In the genomic region with DNA sequence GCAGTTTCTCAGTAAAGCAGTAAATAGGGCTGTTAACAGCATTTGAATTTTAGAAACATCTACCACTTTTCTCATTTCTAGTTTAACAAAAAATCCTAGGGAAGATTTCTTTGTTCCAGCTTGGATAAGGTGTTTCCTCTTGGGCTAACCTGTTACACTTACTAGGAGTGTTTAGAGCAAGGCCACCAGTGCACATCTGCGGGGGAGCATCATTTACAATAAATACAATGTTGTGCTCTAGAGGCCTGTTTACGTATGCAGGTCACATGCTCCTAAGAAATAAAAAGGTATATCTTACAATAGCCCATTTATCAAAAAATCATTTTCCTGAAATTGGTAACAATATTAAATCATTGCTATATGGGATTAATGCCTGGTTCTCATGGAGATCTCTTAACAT, we compare ENCODE assay signal across 2 cellular contexts.
TF ChIP-seq lines count a peak whose summit lies in the region.

No MANE protein-coding gene starts in this region.

TF ChIP-seq in GM23338, 12 proteins besides CTCF, POLR2A, EP300 and RAD21:
- TF ChIP-seq CREB1 (CRISPR knock-in tag; IDR thresholded peaks at IDR 0.05; ENCODE audit: low read depth), result no peak
- TF ChIP-seq POLR2AphosphoS5 (IDR thresholded peaks at IDR 0.05; ENCODE audit: low read depth), result no peak
- TF ChIP-seq, protein P1, sequence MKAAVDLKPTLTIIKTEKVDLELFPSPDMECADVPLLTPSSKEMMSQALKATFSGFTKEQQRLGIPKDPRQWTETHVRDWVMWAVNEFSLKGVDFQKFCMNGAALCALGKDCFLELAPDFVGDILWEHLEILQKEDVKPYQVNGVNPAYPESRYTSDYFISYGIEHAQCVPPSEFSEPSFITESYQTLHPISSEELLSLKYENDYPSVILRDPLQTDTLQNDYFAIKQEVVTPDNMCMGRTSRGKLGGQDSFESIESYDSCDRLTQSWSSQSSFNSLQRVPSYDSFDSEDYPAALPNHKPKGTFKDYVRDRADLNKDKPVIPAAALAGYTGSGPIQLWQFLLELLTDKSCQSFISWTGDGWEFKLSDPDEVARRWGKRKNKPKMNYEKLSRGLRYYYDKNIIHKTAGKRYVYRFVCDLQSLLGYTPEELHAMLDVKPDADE (IDR thresholded peaks at IDR 0.05), result no peak
TF ChIP-seq in GM23338: peak in this region for 0.

TF ChIP-seq in K562, 482 proteins besides CTCF, POLR2A, EP300 and RAD21:
- TF ChIP-seq, protein P2, sequence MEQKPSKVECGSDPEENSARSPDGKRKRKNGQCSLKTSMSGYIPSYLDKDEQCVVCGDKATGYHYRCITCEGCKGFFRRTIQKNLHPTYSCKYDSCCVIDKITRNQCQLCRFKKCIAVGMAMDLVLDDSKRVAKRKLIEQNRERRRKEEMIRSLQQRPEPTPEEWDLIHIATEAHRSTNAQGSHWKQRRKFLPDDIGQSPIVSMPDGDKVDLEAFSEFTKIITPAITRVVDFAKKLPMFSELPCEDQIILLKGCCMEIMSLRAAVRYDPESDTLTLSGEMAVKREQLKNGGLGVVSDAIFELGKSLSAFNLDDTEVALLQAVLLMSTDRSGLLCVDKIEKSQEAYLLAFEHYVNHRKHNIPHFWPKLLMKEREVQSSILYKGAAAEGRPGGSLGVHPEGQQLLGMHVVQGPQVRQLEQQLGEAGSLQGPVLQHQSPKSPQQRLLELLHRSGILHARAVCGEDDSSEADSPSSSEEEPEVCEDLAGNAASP (IDR thresholded peaks at IDR 0.05), result no peak
- TF ChIP-seq HMGN3 (IDR thresholded peaks at IDR 0.05; ENCODE audit: borderline replicate concordance, extremely low read depth, insufficient read length, low read depth, low read length) (no peak), TEAD1 (CRISPR knock-in tag; IDR thresholded peaks at IDR 0.05) (no peak), KLF10 (CRISPR knock-in tag; IDR thresholded peaks at IDR 0.05) (no peak), ZC3H11A (IDR thresholded peaks at IDR 0.05; ENCODE audit: low read depth, low read length) (no peak), SUPT5H (IDR thresholded peaks at IDR 0.05) (no peak)
